18 cellular contexts compared by ENCODE assay signal in the genomic region with DNA sequence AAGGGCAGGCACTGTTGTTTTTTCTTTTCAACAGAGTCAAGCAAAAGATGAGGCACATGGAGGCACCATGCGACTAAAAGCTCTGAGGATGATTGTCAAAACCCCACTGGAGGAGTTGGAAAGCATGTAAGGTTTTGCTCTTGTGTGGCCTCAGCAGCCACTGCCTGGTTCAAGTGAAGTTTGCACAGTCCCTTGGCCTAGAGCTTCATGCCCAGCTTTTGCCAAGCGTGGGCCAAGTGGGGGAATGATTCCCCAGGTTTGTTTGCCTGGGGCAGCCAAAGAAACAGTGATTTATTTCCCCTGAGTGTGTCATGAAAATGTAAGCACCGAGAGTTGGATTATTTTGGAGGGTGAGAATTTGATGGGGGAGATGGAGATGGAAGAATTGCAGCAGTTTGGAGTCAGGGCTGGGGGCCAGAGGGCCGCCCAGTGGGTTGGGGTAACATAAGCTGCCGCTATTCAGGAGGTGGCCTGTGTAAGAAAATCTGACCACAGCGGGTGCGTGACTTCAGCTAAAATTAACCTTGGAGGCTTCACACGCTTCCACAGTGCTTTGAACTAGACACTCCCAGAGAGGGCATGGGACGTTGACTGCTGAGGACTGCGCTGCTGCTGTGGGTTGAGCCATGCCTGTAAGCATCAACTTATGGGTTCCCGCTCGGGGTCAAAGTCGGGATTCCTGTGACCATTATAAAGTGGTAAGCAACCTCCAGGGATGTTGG.
DNase-seq lines count a peak whose midpoint lies in the region; ATAC-seq and TF ChIP-seq lines count a peak whose summit lies in the region.
"Had no signal": no experiment of that assay in that cellular context is flagged by ENCODE, and none has a peak within 500 bp of the region (broad histone marks: within the 10 kb centered on the region; RNA-seq: fewer than 3 reads in every experiment).

No MANE protein-coding gene starts in this region.

- no peaks in the 10 kb centered on the region for H3K27me3 Mint-ChIP-seq in MCF 10A (ENCODE audit: insufficient read depth, unreplicated experiment)

- no peak for TF ChIP-seq POLR2A in breast epithelium (IDR thresholded peaks at IDR 0.05)

- BruUV-seq in MCF 10A (replicated peaks; lab: Mats Ljungman, UMichigan), result no TSS peak

- no peaks in the 10 kb centered on the region for H3K9me3 Mint-ChIP-seq in MCF 10A (ENCODE audit: unreplicated experiment)
- H3K9me3 Mint-ChIP-seq: CD4-positive, alpha-beta memory T cell had no signal

- TF ChIP-seq CTCF in breast epithelium (IDR thresholded peaks at IDR 0.05) (no peak), MCF 10A (IDR thresholded peaks at IDR 0.05; ENCODE audit: unreplicated experiment) (no peak), heart right ventricle (IDR thresholded peaks at IDR 0.05) (no peak), thoracic aorta (IDR thresholded peaks at IDR 0.05) (no peak)

- H3K9me3 ChIP-seq in breast epithelium (no peaks in the 10 kb centered on the region), heart right ventricle (no peaks in the 10 kb centered on the region), thoracic aorta (no peaks in the 10 kb centered on the region)

- peaks cover 11% of the 10 kb centered on the region for H3K4me1 Mint-ChIP-seq in MCF 10A (ENCODE audit: insufficient read depth, unreplicated experiment)
- H3K4me1 Mint-ChIP-seq: B cell; CD4-positive, alpha-beta memory T cell had no signal

- CTCF ChIA-PET in MCF 10A (lab: Yijun Ruan, JAX), result interaction anchor here (0.5 to 2.3 kb wide), 4 partner anchors 24 to 541 kb away, joined by 3 to 8 read pairs (median 5); no protein-coding TSS in a partner anchor

- H3K27ac Mint-ChIP-seq in MCF 10A (ENCODE audit: low read depth, unreplicated experiment), result no peak overlapping the region
- H3K27ac Mint-ChIP-seq: B cell; CD4-positive, alpha-beta memory T cell had no signal

- no peaks in the 10 kb centered on the region for H3K36me3 ChIP-seq in breast epithelium
- H3K36me3 ChIP-seq in heart right ventricle, result no peaks in the 10 kb centered on the region
- no peaks in the 10 kb centered on the region for H3K36me3 ChIP-seq in thoracic aorta

- H3K4me1 ChIP-seq in breast epithelium, result peaks cover 0 to 14% of the 10 kb centered on the region in 2 donors
- peaks cover 0 to 75% (median 30%) of the 10 kb centered on the region in 9 donors for H3K4me1 ChIP-seq in heart right ventricle
- H3K4me1 ChIP-seq in thoracic aorta (ENCODE audit: control insufficient read depth in 1 of 2, low read depth in 2 of 2), result peaks cover 58 to 94% of the 10 kb centered on the region in 2 donors

- POLR2A ChIA-PET in MCF 10A (lab: Yijun Ruan, JAX), result no interaction called here

- ATAC-seq in heart right ventricle (peak; percentile 49 to 87 (median 70)), thoracic aorta (ENCODE audit: insufficient number of reproducible peaks, low FRiP score, low read depth) (no peak), esophagus mucosa (no peak)

- H3K27ac ChIP-seq in breast epithelium (peak overlapping the region; percentile 3 to 65), heart right ventricle (peak overlapping the region in 7 of 10 donors; percentile 26 to 62 (median 44)), thoracic aorta (peak overlapping the region; percentile 22 to 48)
- H3K27ac ChIP-seq: 22Rv1, RWPE1 had no signal

- peaks cover 5% of the 10 kb centered on the region for H3K36me3 Mint-ChIP-seq in MCF 10A (ENCODE audit: insufficient read depth, unreplicated experiment)
- H3K36me3 Mint-ChIP-seq: CD4-positive, alpha-beta memory T cell had no signal

- intact Hi-C loops in breast epithelium (cut with DNase I; ENCODE audit: low total_unique reads) (no loop called here), MCF 10A (cut with micrococcal nuclease) (no loop called here), heart right ventricle (cut with DNase I) (loop anchor here in 2 of 10 donors (10.0 kb wide), 1 partner anchor 91 kb away; no protein-coding TSS in a partner anchor)

- WGBS in heart right ventricle, 2 donors, result 51 to 66% methylated on average over 13 of the region's 13 CpGs

- no peaks in the 10 kb centered on the region for H3K27me3 ChIP-seq in breast epithelium
- H3K27me3 ChIP-seq in heart right ventricle, result no peaks in the 10 kb centered on the region
- no peaks in the 10 kb centered on the region for H3K27me3 ChIP-seq in thoracic aorta (replicated peaks; ENCODE audit: insufficient read depth)

- no peak overlapping the region for H3K4me3 Mint-ChIP-seq in MCF 10A (ENCODE audit: unreplicated experiment)
- H3K4me3 Mint-ChIP-seq: B cell; CD4-positive, alpha-beta memory T cell had no signal

- DNase-seq in breast epithelium (ENCODE audit: low spot score in 2 of 2) (no peak), MCF 10A (ENCODE audit: unreplicated experiment) (no peak), heart right ventricle (peak; percentile 16 to 18), myocyte (ENCODE audit: low read depth) (peak; percentile 70), thoracic aorta (ENCODE audit: low spot score) (no peak), NCI-H1092 treated with DMSO at 0.1 percent for 48 hours (lab: John Stamatoyannopoulos, UW) (no peak), NCI-H187 (lab: John Stamatoyannopoulos, UW) (no peak)
- DNase-seq: Calu3; CD4-positive, alpha-beta memory T cell; Karpas-422; NCI-H1105 treated with DMSO at 0.1 percent for 48 hours; NCI-H1694 treated with DMSO at 0.1 percent for 48 hours; NCI-H226; NCI-H69 had no signal

- H3K4me3 ChIP-seq in breast epithelium (no peak overlapping the region), heart right ventricle (no peak overlapping the region), thoracic aorta (no peak overlapping the region)

Comparison
In these comparisons a context has a peak if more than half of its experiments do, and no peak if none do; other contexts are left out.
1. DNase-seq: peak in heart right ventricle (2 of 2) and myocyte (single experiment); none in breast epithelium (0 of 2), MCF 10A (single experiment), thoracic aorta (single experiment), NCI-H1092 treated with DMSO at 0.1 percent for 48 hours (single experiment) and NCI-H187 (0 of 2).
2. ATAC-seq: peak in heart right ventricle (8 of 8); none in thoracic aorta (single experiment) and esophagus mucosa (single experiment).
3. Peak in every context shown above with its lines, with median percentiles within 50 percentile points of each other: H3K27ac ChIP-seq.